Comparison of ENCODE assay signal across 28 cellular contexts in the genomic region with DNA sequence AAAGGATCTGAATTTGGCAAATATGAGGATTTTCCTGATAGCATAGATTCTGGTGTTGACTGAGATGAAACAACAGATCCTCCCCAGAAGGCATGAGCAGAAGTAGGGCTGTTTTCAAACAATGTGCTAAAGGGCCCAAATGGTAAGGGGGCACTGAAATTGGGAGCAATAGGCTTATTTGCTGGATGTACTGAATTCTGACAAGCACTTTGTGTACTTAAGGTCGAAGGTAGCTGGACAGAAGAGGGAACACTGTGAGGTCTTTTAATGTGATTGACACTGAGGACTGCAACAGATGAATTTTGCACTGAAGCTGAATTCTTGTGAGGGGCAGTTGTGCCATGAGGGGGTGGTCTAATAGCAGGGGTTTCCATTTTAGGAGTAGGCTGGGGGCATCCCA. TPM values are rescaled to one million over a fixed set of nuclear protein-coding genes. Genes with fewer than 3 reads are reported as not detected.
A peak's percentile ranks its signal among the peaks of the same experiment; 100 is the strongest.
DNase-seq lines count a peak whose midpoint lies in the region; ATAC-seq and TF ChIP-seq lines count a peak whose summit lies in the region.
"Had no signal": no experiment of that assay in that cellular context is flagged by ENCODE, and none has a peak within 500 bp of the region (broad histone marks: within the 10 kb centered on the region; RNA-seq: fewer than 3 reads in every experiment).

No MANE protein-coding gene starts in this region.

- peaks cover 34% of the 10 kb centered on the region for H3K36me3 ChIP-seq in effector memory CD4-positive, alpha-beta T cell (ENCODE audit: control insufficient read depth, insufficient read depth, low read length)

- no peak overlapping the region for H3K27ac ChIP-seq in effector memory CD4-positive, alpha-beta T cell (ENCODE audit: insufficient read depth, low read length, poor library complexity, severe bottlenecking)
- H3K27ac ChIP-seq: neural progenitor cell, SK-N-MC, skin epidermis, suprapubic skin, upper lobe of right lung had no signal

- no peaks in the 10 kb centered on the region for H3K9me3 Mint-ChIP-seq in activated T-cell treated with anti-CD3 and anti-CD28 coated beads, Interleukin-2, amount 50 U/mL, for 24 hours
- no peaks in the 10 kb centered on the region for H3K9me3 Mint-ChIP-seq in activated CD8-positive, alpha-beta T cell treated with anti-CD3 and anti-CD28 coated beads, Interleukin-2, amount 10 ng/mL, durations not matched to agents 7 days and 5 days (ENCODE audit: insufficient read depth)
- H3K9me3 Mint-ChIP-seq in endothelial cell (ENCODE audit: unreplicated experiment) = no peaks in the 10 kb centered on the region
- H3K9me3 Mint-ChIP-seq in stimulated activated memory B cell treated with anti-CD40 and anti-IgM and Interleukin-4, amounts not matched to agents 10 μg/mL and 1 μg/mL and 100 μg/mL, for 72 hours = no peaks in the 10 kb centered on the region
- H3K9me3 Mint-ChIP-seq: CD4-positive, alpha-beta T cell; neural progenitor cell had no signal

- peaks cover 23% of the 10 kb centered on the region for H3K4me1 Mint-ChIP-seq in activated T-cell treated with anti-CD3 and anti-CD28 coated beads, Interleukin-2, amount 50 U/mL, for 24 hours (ENCODE audit: low read depth)
- peaks cover 7% of the 10 kb centered on the region for H3K4me1 Mint-ChIP-seq in activated CD8-positive, alpha-beta T cell treated with anti-CD3 and anti-CD28 coated beads, Interleukin-2, amount 10 ng/mL, durations not matched to agents 7 days and 5 days (ENCODE audit: low read depth)
- peaks cover 6% of the 10 kb centered on the region for H3K4me1 Mint-ChIP-seq in endothelial cell (ENCODE audit: unreplicated experiment)
- peaks cover 16% of the 10 kb centered on the region for H3K4me1 Mint-ChIP-seq in stimulated activated memory B cell treated with anti-CD40 and anti-IgM and Interleukin-4, amounts not matched to agents 10 μg/mL and 1 μg/mL and 100 μg/mL, for 72 hours
- H3K4me1 Mint-ChIP-seq: neural progenitor cell had no signal

- CTCF ChIA-PET in activated CD8-positive, alpha-beta T cell treated with anti-CD3 and anti-CD28 coated beads, Interleukin-2, amount 10 ng/mL, durations not matched to agents 7 days and 5 days (lab: Charles Lee) = interaction anchor here (1.1 to 2.6 kb wide), 2 partner anchors 14 to 167 kb away, joined by 4 to 11 read pairs; partner anchors contain the start of gene ANKRD17

- no peaks in the 10 kb centered on the region for H3K4me1 ChIP-seq in effector memory CD4-positive, alpha-beta T cell (ENCODE audit: control insufficient read depth, insufficient read depth, low read length, poor library complexity, severe bottlenecking)
- H3K4me1 ChIP-seq: HAP-1, neural progenitor cell had no signal

- H3K27me3 ChIP-seq in effector memory CD4-positive, alpha-beta T cell (replicated peaks; ENCODE audit: control insufficient read depth, insufficient read depth, low read length, poor library complexity, severe bottlenecking) = no peaks in the 10 kb centered on the region
- H3K27me3 ChIP-seq: MG63, neural progenitor cell, suprapubic skin, upper lobe of right lung had no signal

- no peak for DNase-seq in activated T-cell treated with anti-CD3 and anti-CD28 coated beads, Interleukin-2, amount 50 U/mL, for 24 hours
- DNase-seq in activated T-cell treated with anti-CD3 and anti-CD28 coated beads for 4 hours = no peak
- DNase-seq in activated CD8-positive, alpha-beta T cell treated with anti-CD3 and anti-CD28 coated beads, Interleukin-2, amount 10 ng/mL, durations not matched to agents 7 days and 5 days = no peak
- no peak for DNase-seq in endothelial cell (ENCODE audit: low spot score)
- no peak for DNase-seq in D341Med (ENCODE audit: low spot score)
- no peak for DNase-seq in GOT3 (lab: John Stamatoyannopoulos, UW)
- no peak for DNase-seq in effector memory CD4-positive, alpha-beta T cell
- DNase-seq: activated CD4-positive, alpha-beta T cell treated with anti-CD3 and anti-CD28 coated beads, Interleukin-2, amount 50 U/mL, for 48 hours; activated gamma-delta T cell treated with Interleukin-2 at 50 U/mL for 16 hours; CD4-positive, alpha-beta T cell; effector CD4-positive, alpha-beta T cell; EL; hippocampal formation; KG1; mammary epithelial cell; MG63; NCI-H2081; NCI-H524 treated with DMSO at 0.1 percent for 48 hours; NK-92 treated with Interleukin-12 subunit alpha and Interleukin-12 subunit beta, amount 100 ng/mL, for 24 hours; PC-3; stimulated activated naive CD4-positive, alpha-beta T cell treated with Interleukin-2 at 50 U/mL for 16 hours; upper lobe of right lung had no signal

- no peaks in the 10 kb centered on the region for H3K9me3 ChIP-seq in effector memory CD4-positive, alpha-beta T cell (ENCODE audit: control insufficient read depth, low read length)
- H3K9me3 ChIP-seq: HAP-1, MG63, suprapubic skin, upper lobe of right lung had no signal

- no peak overlapping the region for H3K4me3 ChIP-seq in effector memory CD4-positive, alpha-beta T cell (ENCODE audit: insufficient read depth, low read depth, low read length, poor library complexity, severe bottlenecking)
- H3K4me3 ChIP-seq: HAP-1, MG63, neural progenitor cell, SK-N-MC, skin epidermis, suprapubic skin, upper lobe of right lung had no signal

- no peak for ATAC-seq in activated CD8-positive, alpha-beta T cell treated with anti-CD3 and anti-CD28 coated beads, Interleukin-2, amount 10 ng/mL, durations not matched to agents 7 days and 5 days
- ATAC-seq in stimulated activated memory B cell treated with anti-CD40 and anti-IgM and Interleukin-4, amounts not matched to agents 10 μg/mL and 1 μg/mL and 100 μg/mL, for 72 hours = no peak
- ATAC-seq: PC-3, upper lobe of right lung had no signal

- H3K4me3 Mint-ChIP-seq in activated T-cell treated with anti-CD3 and anti-CD28 coated beads, Interleukin-2, amount 50 U/mL, for 24 hours = no peak overlapping the region
- no peak overlapping the region for H3K4me3 Mint-ChIP-seq in activated CD8-positive, alpha-beta T cell treated with anti-CD3 and anti-CD28 coated beads, Interleukin-2, amount 10 ng/mL, durations not matched to agents 7 days and 5 days
- H3K4me3 Mint-ChIP-seq in endothelial cell (ENCODE audit: unreplicated experiment) = no peak overlapping the region
- H3K4me3 Mint-ChIP-seq in stimulated activated memory B cell treated with anti-CD40 and anti-IgM and Interleukin-4, amounts not matched to agents 10 μg/mL and 1 μg/mL and 100 μg/mL, for 72 hours = no peak overlapping the region
- H3K4me3 Mint-ChIP-seq: CD4-positive, alpha-beta T cell; neural progenitor cell had no signal

- no peak for TF ChIP-seq CTCF in endothelial cell (IDR thresholded peaks at IDR 0.05; ENCODE audit: unreplicated experiment)

- H3K36me3 Mint-ChIP-seq in activated T-cell treated with anti-CD3 and anti-CD28 coated beads, Interleukin-2, amount 50 U/mL, for 24 hours (ENCODE audit: low read depth) = peaks cover 74% of the 10 kb centered on the region
- H3K36me3 Mint-ChIP-seq in activated CD8-positive, alpha-beta T cell treated with anti-CD3 and anti-CD28 coated beads, Interleukin-2, amount 10 ng/mL, durations not matched to agents 7 days and 5 days (ENCODE audit: low read depth) = peaks cover 38% of the 10 kb centered on the region
- peaks cover 17% of the 10 kb centered on the region for H3K36me3 Mint-ChIP-seq in endothelial cell (ENCODE audit: low read depth, unreplicated experiment)
- H3K36me3 Mint-ChIP-seq in stimulated activated memory B cell treated with anti-CD40 and anti-IgM and Interleukin-4, amounts not matched to agents 10 μg/mL and 1 μg/mL and 100 μg/mL, for 72 hours = peaks cover 26% of the 10 kb centered on the region

- no peaks in the 10 kb centered on the region for H3K27me3 Mint-ChIP-seq in activated T-cell treated with anti-CD3 and anti-CD28 coated beads, Interleukin-2, amount 50 U/mL, for 24 hours
- no peaks in the 10 kb centered on the region for H3K27me3 Mint-ChIP-seq in activated CD8-positive, alpha-beta T cell treated with anti-CD3 and anti-CD28 coated beads, Interleukin-2, amount 10 ng/mL, durations not matched to agents 7 days and 5 days (ENCODE audit: low read depth)
- H3K27me3 Mint-ChIP-seq in endothelial cell (ENCODE audit: unreplicated experiment) = no peaks in the 10 kb centered on the region
- H3K27me3 Mint-ChIP-seq in stimulated activated memory B cell treated with anti-CD40 and anti-IgM and Interleukin-4, amounts not matched to agents 10 μg/mL and 1 μg/mL and 100 μg/mL, for 72 hours = no peaks in the 10 kb centered on the region
- H3K27me3 Mint-ChIP-seq: CD4-positive, alpha-beta T cell had no signal

- peak overlapping the region; percentile 69 for H3K27ac Mint-ChIP-seq in activated T-cell treated with anti-CD3 and anti-CD28 coated beads, Interleukin-2, amount 50 U/mL, for 24 hours
- H3K27ac Mint-ChIP-seq in activated CD8-positive, alpha-beta T cell treated with anti-CD3 and anti-CD28 coated beads, Interleukin-2, amount 10 ng/mL, durations not matched to agents 7 days and 5 days = peak overlapping the region; percentile 26
- peak overlapping the region; percentile 1 for H3K27ac Mint-ChIP-seq in endothelial cell (ENCODE audit: unreplicated experiment)
- peak overlapping the region; percentile 73 for H3K27ac Mint-ChIP-seq in stimulated activated memory B cell treated with anti-CD40 and anti-IgM and Interleukin-4, amounts not matched to agents 10 μg/mL and 1 μg/mL and 100 μg/mL, for 72 hours
- H3K27ac Mint-ChIP-seq: CD4-positive, alpha-beta T cell had no signal

- POLR2A ChIA-PET in activated CD8-positive, alpha-beta T cell treated with anti-CD3 and anti-CD28 coated beads, Interleukin-2, amount 10 ng/mL, durations not matched to agents 7 days and 5 days (lab: Charles Lee) = interaction anchor here (1.3 kb wide), 1 partner anchor 169 kb away, joined by 4 read pairs; no protein-coding TSS in a partner anchor

RNA-seq across cellular contexts. Expression of gene COX18, which starts 21.2 kb away (rescaled TPM):
- total RNA-seq in activated CD8-positive, alpha-beta T cell treated with anti-CD3 and anti-CD28 coated beads, Interleukin-2, amount 10 ng/mL, durations not matched to agents 7 days and 5 days = 10 to 100 TPM; 14.7 to 15.5 TPM
- 14.4 TPM for total RNA-seq in endothelial cell (ENCODE audit: unreplicated experiment)

Comparison
In these comparisons a context has a peak if more than half of its experiments do, and no peak if none do; other contexts are left out.
1. H3K27ac Mint-ChIP-seq: peak in every context shown above with its lines; median percentile 73 in stimulated activated memory B cell treated with anti-CD40 and anti-IgM and Interleukin-4, amounts not matched to agents 10 μg/mL and 1 μg/mL and 100 μg/mL, for 72 hours; 69 in activated T-cell treated with anti-CD3 and anti-CD28 coated beads, Interleukin-2, amount 50 U/mL, for 24 hours; 26 in activated CD8-positive, alpha-beta T cell treated with anti-CD3 and anti-CD28 coated beads, Interleukin-2, amount 10 ng/mL, durations not matched to agents 7 days and 5 days; 1 in endothelial cell.